Comparison of ENCODE assay signal across 8 cellular contexts in genomic region chr2:127408004-127408806, GRCh38. TPM values are rescaled to one million over a fixed set of nuclear protein-coding genes. Genes with fewer than 3 reads are reported as not detected.
A peak's percentile ranks its signal among the peaks of the same experiment; 100 is the strongest.
DNase-seq lines count a peak whose midpoint lies in the region; ATAC-seq and TF ChIP-seq lines count a peak whose summit lies in the region.

No MANE protein-coding gene starts in this region.

- TF ChIP-seq CTCF in OCI-LY3 (IDR thresholded peaks at IDR 0.05; ENCODE audit: low read depth, low read length), result no peak
- no peak for TF ChIP-seq CTCF in epithelial cell of proximal tubule (conservative IDR thresholded peaks at IDR 0.05; ENCODE audit: low read depth, low read length)

- peak overlapping the region; percentile 90 for H3K4me2 ChIP-seq in BLaER1
- H3K4me2 ChIP-seq in OCI-LY3 (ENCODE audit: low read length), result peak overlapping the region; percentile 77

- peak; percentile 66 for ATAC-seq in GM19452 (IDR thresholded peaks at IDR 0.05; ENCODE audit: unreplicated experiment)

- H3K9ac ChIP-seq in BLaER1 (peak overlapping the region; percentile 65), OCI-LY3 (ENCODE audit: low read length) (peak overlapping the region; percentile 58), mucosa of rectum (ENCODE audit: low read depth in 1 of 2, low read length in 2 of 2) (peak overlapping the region; percentile 56 to 85)

- peak overlapping the region; percentile 44; the same call in 1 of the 2 replicates for H2AFZ ChIP-seq in OCI-LY3 (ENCODE audit: low read depth, low read length)

- H3K4me1 ChIP-seq in BLaER1 (peaks cover 40% of the 10 kb centered on the region), OCI-LY3 (ENCODE audit: low read length) (peaks cover 46% of the 10 kb centered on the region), mucosa of rectum (ENCODE audit: control insufficient read depth in 2 of 2, insufficient read depth in 2 of 2, low read length in 2 of 2) (peaks cover 2 to 27% of the 10 kb centered on the region in 2 donors)

- H4K20me1 ChIP-seq in BLaER1, result no peaks in the 10 kb centered on the region
- no peaks in the 10 kb centered on the region for H4K20me1 ChIP-seq in OCI-LY3 (ENCODE audit: insufficient read depth, low read length)

- H3K27ac ChIP-seq in BLaER1 (peak overlapping the region; percentile 66; the same call in 1 of the 2 replicates), OCI-LY3 (ENCODE audit: low read length) (no peak overlapping the region), mucosa of rectum (ENCODE audit: low read depth in 2 of 2, low read length in 2 of 2) (peak overlapping the region; percentile 86 to 92)

- peak; percentile 93 for DNase-seq in HT-29 (ENCODE audit: low spot score)
- DNase-seq in activated T-cell treated with anti-CD3 and anti-CD28 coated beads, Interleukin-2, amount 50 U/mL, for 1 hour, result peak; percentile 96
- no peak for DNase-seq in epithelial cell of proximal tubule (ENCODE audit: low read depth)
- DNase-seq in stimulated activated CD8-positive, alpha-beta memory T cell treated with anti-CD3 and anti-CD28 coated beads, Interleukin-4, amount 100 ng/mL, for 1 hour (ENCODE audit: low read depth in 2 of 2, low spot score in 1 of 2), result peak; percentile 78 to 83

- peaks cover 7% of the 10 kb centered on the region for H3K9me3 ChIP-seq in BLaER1
- H3K9me3 ChIP-seq in OCI-LY3 (ENCODE audit: insufficient read depth, low read length), result no peaks in the 10 kb centered on the region
- no peaks in the 10 kb centered on the region for H3K9me3 ChIP-seq in mucosa of rectum (ENCODE audit: control insufficient read depth in 2 of 2, low read length in 2 of 2)

- no peaks in the 10 kb centered on the region for H3K79me2 ChIP-seq in OCI-LY3 (ENCODE audit: low read length)

- H3K4me3 ChIP-seq in BLaER1 (peak overlapping the region; percentile 65), OCI-LY3 (ENCODE audit: low read length) (peak overlapping the region; percentile 76), epithelial cell of proximal tubule (ENCODE audit: low read depth, low read length) (peak overlapping the region; percentile 56), mucosa of rectum (ENCODE audit: low read length in 2 of 2) (peak overlapping the region; percentile 64 to 73)

- H3K36me3 ChIP-seq in BLaER1 (no peaks in the 10 kb centered on the region), OCI-LY3 (replicated peaks; ENCODE audit: low read depth, low read length) (no peaks in the 10 kb centered on the region), mucosa of rectum (ENCODE audit: control insufficient read depth in 2 of 2, insufficient read depth in 2 of 2, low read length in 2 of 2) (no peaks in the 10 kb centered on the region)

- no peaks in the 10 kb centered on the region for H3K27me3 ChIP-seq in BLaER1
- H3K27me3 ChIP-seq in OCI-LY3 (ENCODE audit: low read depth, low read length), result peaks cover 18% of the 10 kb centered on the region
- H3K27me3 ChIP-seq in mucosa of rectum (ENCODE audit: control insufficient read depth in 2 of 2, insufficient read depth in 2 of 2, low read length in 2 of 2), result no peaks in the 10 kb centered on the region

RNA-seq across cellular contexts. Expression of gene PROC, which starts 10.0 kb away (rescaled TPM):
- 0.74 and 1.3 TPM in 2 replicates for total RNA-seq in HT-29 (2014; rRNA removed; shearing (Covaris generic))
- 0.17 and 0.29 TPM in 2 replicates for total RNA-seq in epithelial cell of proximal tubule

RNA-seq across cellular contexts. Expression of gene MAP3K2, which starts 20.4 kb away (rescaled TPM):
- total RNA-seq in HT-29 (2014; rRNA removed; shearing (Covaris generic)), result 52.8 and 69.4 TPM in 2 replicates
- total RNA-seq in epithelial cell of proximal tubule, result 17.6 and 22.4 TPM in 2 replicates
